12 cellular contexts compared by ENCODE assay signal in the genomic region with DNA sequence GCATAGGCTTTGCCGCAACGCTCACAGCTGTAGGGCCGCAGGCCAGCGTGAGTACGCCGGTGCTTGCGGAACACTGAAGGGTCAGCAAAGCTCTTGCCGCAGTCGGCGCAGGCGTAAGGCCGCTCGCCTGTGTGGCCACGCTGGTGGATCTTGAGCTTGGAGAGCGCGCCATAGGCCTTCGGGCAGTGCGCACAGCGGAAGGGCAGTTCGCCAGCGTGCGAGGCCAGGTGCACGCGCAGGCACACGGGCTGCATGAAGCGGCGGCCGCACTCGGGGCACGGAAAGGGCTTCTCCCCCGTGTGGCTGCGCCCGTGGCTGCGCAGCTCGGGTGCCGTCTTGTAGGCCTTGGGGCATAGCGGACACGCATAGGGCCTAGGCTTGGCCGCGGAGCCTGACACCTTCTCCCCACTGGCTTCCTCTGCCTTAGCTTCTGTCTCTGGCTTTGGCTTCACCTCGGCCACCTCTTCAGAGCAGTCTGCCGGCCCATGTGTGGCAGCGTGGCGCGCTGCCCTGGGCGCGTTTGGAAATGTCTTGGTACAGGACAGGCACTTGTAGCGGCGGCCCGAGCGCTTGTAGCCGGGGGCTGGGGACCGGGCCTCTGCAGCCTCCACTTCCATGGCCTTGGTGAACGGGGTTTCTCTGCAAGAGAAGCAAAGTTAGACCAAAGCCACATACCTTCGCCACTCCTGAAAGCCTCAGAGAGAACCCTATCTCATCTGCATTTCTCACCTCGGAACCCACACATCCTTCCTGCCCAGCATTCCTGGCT. TPM values are rescaled to one million over a fixed set of nuclear protein-coding genes. Genes with fewer than 3 reads are reported as not detected.
DNase-seq lines count a peak whose midpoint lies in the region; TF ChIP-seq lines count a peak whose summit lies in the region.
"Had no signal": no experiment of that assay in that cellular context is flagged by ENCODE, and none has a peak within 500 bp of the region (broad histone marks: within the 10 kb centered on the region; RNA-seq: fewer than 3 reads in every experiment).

No MANE protein-coding gene starts in this region.

- H3K36me3 ChIP-seq in brain microvascular endothelial cell (replicated peaks) (peaks cover 27% of the 10 kb centered on the region), muscle layer of colon (ENCODE audit: insufficient read depth, low read length) (peaks cover 9% of the 10 kb centered on the region)

- in situ Hi-C loops in brain microvascular endothelial cell (cut with HindIII; ENCODE audit: low pct_ligation_motif_present, low sequenced_read_pairs) (no loop called here), G401 (cut with HindIII; ENCODE audit: low sequenced_read_pairs) (no loop called here)

- H3K9ac ChIP-seq in muscle layer of colon (ENCODE audit: low read length), result no peak overlapping the region

- H3K4me3 ChIP-seq in brain microvascular endothelial cell (ENCODE audit: low read depth, low read length) (no peak overlapping the region), muscle layer of colon (ENCODE audit: low read depth in 1 of 2, low read length in 2 of 2) (no peak overlapping the region)
- H3K4me3 ChIP-seq: SK-N-MC had no signal

- peak; percentile 10 for DNase-seq in stimulated activated CD8-positive, alpha-beta memory T cell treated with anti-CD3 and anti-CD28 coated beads, Interleukin-12 subunit alpha, Interleukin-12 subunit beta, amount 100 ng/mL, for 4 hours (ENCODE audit: low read depth)
- no peak for DNase-seq in stimulated activated CD8-positive, alpha-beta memory T cell treated with anti-CD3 and anti-CD28 coated beads, Interleukin-4, amount 100 ng/mL, for 48 hours
- DNase-seq in brain microvascular endothelial cell, result no peak
- DNase-seq in G401 (ENCODE audit: low spot score), result no peak
- DNase-seq in NCI-H187 (lab: John Stamatoyannopoulos, UW), result no peak
- no peak for DNase-seq in Ammon's horn (ENCODE audit: low spot score)
- no peak for DNase-seq in HPDE6-E6E7 (ENCODE audit: extremely low spot score)
- DNase-seq: activated effector memory CD4-positive, alpha-beta T cell treated with anti-CD3 and anti-CD28 coated beads, Interleukin-2, amount 50 U/mL, for 16 hours; COR-L47; NCI-H1930 had no signal

- no peak for TF ChIP-seq CTCF in brain microvascular endothelial cell (IDR thresholded peaks at IDR 0.05; ENCODE audit: low read depth, low read length, missing control alignments)

- H3K27me3 ChIP-seq in brain microvascular endothelial cell (replicated peaks) (no peaks in the 10 kb centered on the region), muscle layer of colon (ENCODE audit: control insufficient read depth in 1 of 2, insufficient read depth in 2 of 2, low read length in 2 of 2) (no peaks in the 10 kb centered on the region)

- peak overlapping the region; percentile 90 for H3K27ac ChIP-seq in brain microvascular endothelial cell
- peak overlapping the region; percentile 14 for H3K27ac ChIP-seq in muscle layer of colon (ENCODE audit: low read depth, low read length)
- H3K27ac ChIP-seq: SK-N-MC had no signal

- H3K4me1 ChIP-seq in muscle layer of colon (ENCODE audit: insufficient read depth, low read length), result peaks cover 11% of the 10 kb centered on the region

- no peaks in the 10 kb centered on the region for H3K9me3 ChIP-seq in muscle layer of colon (ENCODE audit: low read length)

RNA-seq across cellular contexts. Expression of a gene that starts 10.0 kb away (rescaled TPM):
- total RNA-seq in G401 (2014; rRNA removed; shearing (Covaris generic)), result 27.9 and 52.0 TPM in 2 replicates

RNA-seq across cellular contexts. Expression of a gene that starts 10.2 kb away (rescaled TPM):
- total RNA-seq in G401 (2014; rRNA removed; shearing (Covaris generic)), result 12.0 and 21.2 TPM in 2 replicates

RNA-seq across cellular contexts. Expression of a gene that starts 24.7 kb away (rescaled TPM):
- total RNA-seq in G401 (2014; rRNA removed; shearing (Covaris generic)), result 0.44 and 2.8 TPM in 2 replicates

RNA-seq across cellular contexts. Expression of a gene that starts 30.6 kb away (rescaled TPM):
- 121 and 129 TPM in 2 replicates for total RNA-seq in G401 (2014; rRNA removed; shearing (Covaris generic))

RNA-seq across cellular contexts. Expression of a gene that starts 30.7 kb away (rescaled TPM):
- total RNA-seq in G401 (2014; rRNA removed; shearing (Covaris generic)), result 54.0 and 54.8 TPM in 2 replicates
